ENCODE assay signal across 2 cellular contexts in genomic region chr1:173234434-173234833, GRCh38. TPM values are rescaled to one million over a fixed set of nuclear protein-coding genes. Genes with fewer than 3 reads are reported as not detected.
A peak's percentile ranks its signal among the peaks of the same experiment; 100 is the strongest.
DNase-seq lines count a peak whose midpoint lies in the region; ATAC-seq, FAIRE-seq and TF ChIP-seq lines count a peak whose summit lies in the region.
"Not testable (repeated sequence)": the region's sequence is repeated elsewhere in the genome, so short reads cannot be mapped to it uniquely, and the experiment has no call there.

No MANE protein-coding gene starts in this region.

- not testable (repeated sequence) for DNase-seq in K562 (ENCODE audit: extremely low read depth in 1 of 4, low spot score in 3 of 4)

- H3K36me3 ChIP-seq in HEK293 (ENCODE audit: control insufficient read depth in 2 of 2, insufficient read depth in 1 of 2, low read length in 2 of 2); K562 (ENCODE audit: control insufficient read depth, insufficient read depth, low read length): not testable (repeated sequence)

- not testable (repeated sequence) for TF ChIP-seq CTCF in HEK293 (tag by site-specific recombination; IDR thresholded peaks at IDR 0.05); K562 (IDR thresholded peaks at IDR 0.05 in 2 of 3, conservative IDR thresholded peaks at IDR 0.05 in 1 of 3; ENCODE audit: insufficient read depth in 2 of 3, low read depth in 1 of 3, low read length in 3 of 3)

- POLR2A ChIA-PET in HEK293 (lab: Yijun Ruan, JAX): not testable (repeated sequence)
- POLR2A ChIA-PET in K562 (lab: Yijun Ruan, JAX): interaction anchor here (1.1 kb wide), 1 partner anchor 195 kb away, joined by 4 read pairs; no protein-coding TSS in a partner anchor

- TF ChIP-seq RAD21 in K562 (CRISPR knock-in tag; conservative IDR thresholded peaks at IDR 0.05 in 1 of 2, IDR thresholded peaks at IDR 0.05 in 1 of 2): not testable (repeated sequence)

- BruUV-seq in K562 (replicated peaks; lab: Mats Ljungman, UMichigan): not testable (repeated sequence)

- TF ChIP-seq EP300 in K562 (IDR thresholded peaks at IDR 0.05; ENCODE audit: low read length): not testable (repeated sequence)

- FAIRE-seq in K562 (lab: Jason Lieb, UNC): not testable (repeated sequence)

- not testable (repeated sequence) for H3K4me1 ChIP-seq in HEK293 (ENCODE audit: control insufficient read depth, insufficient read depth, low read length); K562 (replicated peaks in 1 of 2; ENCODE audit: control insufficient read depth in 2 of 2, insufficient read depth in 2 of 2, low read length in 2 of 2)

- H3K27ac ChIP-seq in HEK293 (ENCODE audit: extremely low read depth, low read depth, low read length); K562 (ENCODE audit: extremely low read depth, low read depth, low read length): not testable (repeated sequence)

- CTCF ChIA-PET in HEK293 (lab: Yijun Ruan, JAX); K562 (lab: Yijun Ruan, JAX; ENCODE audit: low intra/inter-chr PET ratio): not testable (repeated sequence)

- intact Hi-C loops in K562 (cut with micrococcal nuclease): not testable (repeated sequence)

- TF ChIP-seq POLR2A in K562 (conservative IDR thresholded peaks at IDR 0.05): not testable (repeated sequence)

- H3K4me3 ChIP-seq in HEK293 (ENCODE audit: low read depth, low read length); K562: not testable (repeated sequence)

- not testable (repeated sequence) for H3K79me2 ChIP-seq in K562 (ENCODE audit: control insufficient read depth, insufficient read depth, low read length)

- H3K9me3 ChIP-seq in HEK293 (ENCODE audit: control insufficient read depth, insufficient read depth, low read depth, low read length); K562 (replicated peaks; ENCODE audit: control insufficient read depth, insufficient read depth, low read depth, low read length): not testable (repeated sequence)

- H3K27me3 ChIP-seq in K562 (ENCODE audit: control insufficient read depth in 2 of 2, insufficient read depth in 2 of 2, low read length in 2 of 2): not testable (repeated sequence)

- 0% methylated on average over 1 of the region's 3 CpGs for WGBS in K562 (ENCODE audit: insufficient coverage, low coverage, missing lambda C conversion rate)

- ATAC-seq in K562: not testable (repeated sequence)

- H3K9ac ChIP-seq in K562 (ENCODE audit: insufficient read depth in 1 of 2, low read depth in 2 of 2, low read length in 2 of 2): not testable (repeated sequence)

- not testable (repeated sequence) for H3K4me2 ChIP-seq in K562 (ENCODE audit: insufficient read depth, low read length)

- H2AFZ ChIP-seq in K562 (ENCODE audit: low read depth, low read length): not testable (repeated sequence)

- in situ Hi-C loops in K562 (cut with MboI): not testable (repeated sequence)

- not testable (repeated sequence) for H4K20me1 ChIP-seq in K562 (replicated peaks; ENCODE audit: control insufficient read depth, insufficient read depth, low read length)

- not testable (repeated sequence) for H3K9me1 ChIP-seq in K562 (ENCODE audit: control insufficient read depth, insufficient read depth, low read length)

TF ChIP-seq in HEK293, 187 proteins besides CTCF, POLR2A, EP300 and RAD21:
- TF ChIP-seq ZNF146 (tag by site-specific recombination; IDR thresholded peaks at IDR 0.05): peak; percentile 64

TF ChIP-seq in K562, 482 proteins besides CTCF, POLR2A, EP300 and RAD21:
- TF ChIP-seq ZNF146 (CRISPR knock-in tag; IDR thresholded peaks at IDR 0.05; ENCODE audit: unreplicated experiment): peak; percentile 78
TF ChIP-seq in K562: peak in this region for 1; not testable (repeated sequence) for 481.

RNA-seq across cellular contexts. Expression of gene TNFSF4, which starts 27.3 kb away (rescaled TPM):
- total RNA-seq in K562 (2011; cell fraction: chromatin; rRNA removed; ENCODE audit: low replicate concordance): 0.07 and 0.19 TPM in 2 replicates
- total RNA-seq in K562 (2011; cell fraction: nucleolus; rRNA removed): not detected in 2 replicates
- 0.15 TPM in 1 of 2 replicates, not detected in the other for total RNA-seq in K562 (2011; cell fraction: nucleoplasm; rRNA removed)
- total RNA-seq in K562 (2014; rRNA removed): 0.04 TPM in 1 of 2 replicates, not detected in the other
- total RNA-seq in K562 (2014; rRNA removed; fragmentation: Illumina TruSeq; extraction: Trizol): 0.13 and 0.22 TPM in 2 replicates
- total RNA-seq in K562 (2015; rRNA removed; fragmentation: Illumina TruSeq; extraction: Trizol): 0.15 and 0.18 TPM in 2 replicates
- 0.13 and 0.16 TPM in 2 replicates for total RNA-seq in K562 (2021)
- polyA plus RNA-seq in K562 (2011; rRNA removed): 0.13 and 0.22 TPM in 2 replicates
- 0.06 and 0.10 TPM in 2 replicates for polyA plus RNA-seq in K562 (2011; cell fraction: cytosol; rRNA removed)
- 0.16 and 0.37 TPM in 2 replicates for polyA plus RNA-seq in K562 (2011; cell fraction: nucleus; rRNA removed)
- 0.14 and 0.76 TPM in 2 replicates for polyA plus RNA-seq in K562 (2012)
- polyA plus RNA-seq in K562 (2014; fragmentation: Illumina TruSeq; extraction: Trizol): 0.07 and 0.16 TPM in 2 replicates
- under 1 TPM; 0.08 to 0.23 TPM for polyA plus RNA-seq in K562 (2014; fragmentation: Nextera tagmentation; extraction: Ambion mirVana)
- 0.05 and 0.08 TPM in 2 replicates for polyA plus RNA-seq in K562 (2014; rRNA removed)
- polyA minus RNA-seq in K562 (2011; rRNA and poly(A)+ RNA removed): 0.27 and 0.32 TPM in 2 replicates
- polyA minus RNA-seq in K562 (2011; cell fraction: cytosol; rRNA and poly(A)+ RNA removed): not detected in 2 replicates
- 0.33 TPM in 1 of 2 replicates, not detected in the other for polyA minus RNA-seq in K562 (2011; cell fraction: nucleus; rRNA and poly(A)+ RNA removed)
